ENCODE assay signal across 8 cellular contexts in the genomic region with DNA sequence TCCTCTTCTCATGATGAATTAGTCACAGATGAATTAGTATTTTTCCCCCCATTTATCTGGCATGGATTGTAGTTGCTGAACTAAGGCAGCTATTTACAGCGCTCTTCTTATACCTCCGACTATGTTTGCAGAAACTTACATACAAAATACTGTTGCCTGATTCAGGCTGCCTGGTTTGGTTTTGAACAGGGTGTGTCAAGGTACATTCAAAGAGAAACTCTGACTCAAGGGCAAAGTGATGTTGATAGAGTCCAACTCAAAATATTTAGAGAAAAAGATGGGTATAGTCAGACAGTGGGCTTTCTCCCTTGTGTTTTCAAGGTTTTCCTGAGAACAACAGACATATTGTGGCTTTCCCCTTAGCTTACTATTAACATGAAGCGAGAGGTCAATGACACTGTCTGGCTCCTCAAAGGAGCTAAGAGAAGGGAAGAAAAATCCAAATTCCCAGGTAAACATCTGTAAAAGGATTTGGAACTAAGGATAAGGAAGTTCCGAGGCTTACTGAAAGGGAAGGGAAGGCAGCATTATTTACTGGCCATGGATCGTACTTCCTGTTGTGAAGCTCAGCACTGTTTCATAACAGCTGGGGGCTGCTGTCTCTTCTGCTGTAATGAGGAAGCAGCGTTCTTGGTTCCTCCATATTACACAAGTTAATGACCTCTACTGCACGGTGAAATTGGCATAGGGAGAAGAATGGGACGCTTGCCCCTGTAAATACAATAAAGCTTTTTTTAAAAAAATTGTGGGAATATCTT. TPM values are rescaled to one million over a fixed set of nuclear protein-coding genes. Genes with fewer than 3 reads are reported as not detected.
A peak's percentile ranks its signal among the peaks of the same experiment; 100 is the strongest.
DNase-seq lines count a peak whose midpoint lies in the region; ATAC-seq and TF ChIP-seq lines count a peak whose summit lies in the region.

No MANE protein-coding gene starts in this region.

- H2AFZ ChIP-seq in SU-DHL-6 (ENCODE audit: low read depth, low read length, severe bottlenecking), result peak overlapping the region; percentile 90

- no peak overlapping the region for H3K4me3 ChIP-seq in BLaER1
- H3K4me3 ChIP-seq in SU-DHL-6 (ENCODE audit: insufficient read depth, low read length, poor library complexity, severe bottlenecking), result peak overlapping the region; percentile 14
- no peak overlapping the region for H3K4me3 ChIP-seq in MG63

- intact Hi-C loops in left colon (cut with DNase I, micrococcal nuclease), result no loop called here

- H3K4me1 ChIP-seq in BLaER1, result peaks cover 30% of the 10 kb centered on the region

- H3K4me2 ChIP-seq in BLaER1 (peak overlapping the region; percentile 70), SU-DHL-6 (ENCODE audit: low read depth, low read length, poor library complexity, severe bottlenecking) (peak overlapping the region; percentile 51)

- H3F3A ChIP-seq in SU-DHL-6 (ENCODE audit: insufficient read depth), result 0 out of 2 replicates have a peak, but pooled peaks cover 9% of the 10 kb centered on the region

- H3K9me3 ChIP-seq in BLaER1 (no peaks in the 10 kb centered on the region), SU-DHL-6 (ENCODE audit: insufficient read depth, low read length) (no peaks in the 10 kb centered on the region), MG63 (no peaks in the 10 kb centered on the region)

- no peaks in the 10 kb centered on the region for H3K9me2 ChIP-seq in SU-DHL-6 (replicated peaks; ENCODE audit: insufficient read depth, low read length)

- H3K79me2 ChIP-seq in SU-DHL-6 (ENCODE audit: insufficient read depth, low read length), result no peaks in the 10 kb centered on the region

- no peaks in the 10 kb centered on the region for H4K20me1 ChIP-seq in BLaER1
- H4K20me1 ChIP-seq in SU-DHL-6 (ENCODE audit: low read depth, low read length), result no peaks in the 10 kb centered on the region

- H3K9ac ChIP-seq in BLaER1 (peak overlapping the region; percentile 22; the same call in 1 of the 2 replicates), SU-DHL-6 (ENCODE audit: low read length) (peak overlapping the region; percentile 37)

- ATAC-seq in GM19025 (IDR thresholded peaks at IDR 0.05; ENCODE audit: low read depth, unreplicated experiment) (peak; percentile 82), HG03175 (IDR thresholded peaks at IDR 0.05; ENCODE audit: unreplicated experiment) (peak; percentile 95), left colon (peak; percentile 91)

- peak overlapping the region; percentile 72 for H3K27ac ChIP-seq in BLaER1
- H3K27ac ChIP-seq in SU-DHL-6 (ENCODE audit: low read depth, low read length), result peak overlapping the region; percentile 68

- no peaks in the 10 kb centered on the region; the same call in 1 of the 2 replicates for H3K27me3 ChIP-seq in BLaER1
- no peaks in the 10 kb centered on the region for H3K27me3 ChIP-seq in SU-DHL-6 (ENCODE audit: low read length)
- H3K27me3 ChIP-seq in MG63, result no peaks in the 10 kb centered on the region

- no peak for TF ChIP-seq CTCF in SU-DHL-6 (IDR thresholded peaks at IDR 0.05; ENCODE audit: insufficient read depth, low read length, poor library complexity, severe bottlenecking)

- H3K36me3 ChIP-seq in BLaER1 (no peaks in the 10 kb centered on the region), SU-DHL-6 (ENCODE audit: low read length) (no peaks in the 10 kb centered on the region), MG63 (no peaks in the 10 kb centered on the region)

- DNase-seq in left colon (peak in 1 of 2 donors; percentile 57), MG63 (no peak), NK-92 (lab: John Stamatoyannopoulos, UW; ENCODE audit: unreplicated experiment) (no peak), inferior parietal cortex (ENCODE audit: extremely low spot score) (no peak)

RNA-seq across cellular contexts. Expression of gene FAM9C, which starts 30.9 kb away (rescaled TPM):
- total RNA-seq in left colon, result under 1 TPM; 0.09 to 0.17 TPM
- not detected in 2 replicates for total RNA-seq in MG63 (2014; rRNA removed; shearing (Covaris generic); ENCODE audit: low replicate concordance)

RNA-seq across cellular contexts. Expression of gene TMSB4X, which starts 38.6 kb away (rescaled TPM):
- total RNA-seq in left colon, result 1,000 to 10,000 TPM; 4,840 to 5,007 TPM
- total RNA-seq in MG63 (2014; rRNA removed; shearing (Covaris generic); ENCODE audit: low replicate concordance), result 1,177 and 1,592 TPM in 2 replicates
